28 cellular contexts compared by ENCODE assay signal in the genomic region with DNA sequence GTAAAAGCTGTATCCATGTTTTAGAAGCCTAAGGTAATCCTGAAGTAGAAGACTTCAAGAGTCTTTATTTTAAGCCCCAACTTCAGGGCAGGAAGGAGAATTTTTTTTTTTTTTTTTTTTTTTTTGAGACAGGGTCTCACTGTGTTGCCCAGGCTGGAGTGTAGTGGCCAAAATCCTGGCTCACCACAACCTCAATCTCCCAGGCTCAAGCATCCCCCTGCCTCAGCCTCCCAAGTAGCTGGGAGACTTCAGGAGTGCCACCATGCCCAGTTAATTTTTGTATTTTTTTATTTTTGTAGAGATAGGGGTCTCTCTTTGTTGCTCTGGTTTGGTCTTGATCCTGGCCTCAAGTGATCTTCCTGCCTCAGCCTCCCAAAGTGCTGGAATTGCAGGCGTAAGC. TPM values are rescaled to one million over a fixed set of nuclear protein-coding genes. Genes with fewer than 3 reads are reported as not detected.
DNase-seq lines count a peak whose midpoint lies in the region; ATAC-seq and TF ChIP-seq lines count a peak whose summit lies in the region.
"Had no signal": no experiment of that assay in that cellular context is flagged by ENCODE, and none has a peak within 500 bp of the region (broad histone marks: within the 10 kb centered on the region; RNA-seq: fewer than 3 reads in every experiment).

No MANE protein-coding gene starts in this region.

- ATAC-seq in natural killer cell (no peak), foreskin keratinocyte (no peak), GM19455 (IDR thresholded peaks at IDR 0.05; ENCODE audit: unreplicated experiment) (no peak), HG03457 (IDR thresholded peaks at IDR 0.05; ENCODE audit: unreplicated experiment) (no peak), HG03159 (IDR thresholded peaks at IDR 0.05; ENCODE audit: unreplicated experiment) (no peak)
- no peak for ATAC-seq in natural killer cell treated with Interleukin-12 subunit alpha and Interleukin-12 subunit beta and Interleukin-15 and Interleukin-18, amount 100 ng/mL, for 72 hours
- ATAC-seq: activated CD4-positive, CD25-positive, alpha-beta regulatory T cell treated with anti-CD3 and anti-CD28 coated beads, Interleukin-2, amount 50 U/mL, for 24 hours; HCT116; sciatic nerve had no signal

- H3K27me3 Mint-ChIP-seq in natural killer cell (ENCODE audit: low read depth in 2 of 2): peaks cover 30 to 43% of the 10 kb centered on the region in 2 donors
- H3K27me3 Mint-ChIP-seq in natural killer cell treated with Interleukin-12 subunit alpha and Interleukin-12 subunit beta and Interleukin-15 and Interleukin-18, amount 100 ng/mL, for 72 hours: peaks cover 34 to 51% of the 10 kb centered on the region in 2 donors

- H3K4me3 ChIP-seq in prostate gland (no peak overlapping the region), Peyer's patch (no peak overlapping the region)
- H3K4me3 ChIP-seq: gastroesophageal sphincter, hepatocyte, lung, tibial nerve had no signal

- H3K9me3 Mint-ChIP-seq in natural killer cell: no peaks in the 10 kb centered on the region
- no peaks in the 10 kb centered on the region for H3K9me3 Mint-ChIP-seq in natural killer cell treated with Interleukin-12 subunit alpha and Interleukin-12 subunit beta and Interleukin-15 and Interleukin-18, amount 100 ng/mL, for 72 hours
- H3K9me3 Mint-ChIP-seq: central memory CD8-positive, alpha-beta T cell; T-helper 1 cell treated with Interleukin-12 subunit alpha and Interleukin-12 subunit beta and Interleukin-4 antibody, amounts not matched to agents 30 μg/mL and 1 μg/mL, for 36 hours had no signal

- no peaks in the 10 kb centered on the region for H3K36me3 Mint-ChIP-seq in natural killer cell
- no peaks in the 10 kb centered on the region for H3K36me3 Mint-ChIP-seq in natural killer cell treated with Interleukin-12 subunit alpha and Interleukin-12 subunit beta and Interleukin-15 and Interleukin-18, amount 100 ng/mL, for 72 hours

- no peak for DNase-seq in natural killer cell
- DNase-seq in natural killer cell treated with Interleukin-12 subunit alpha and Interleukin-12 subunit beta and Interleukin-15 and Interleukin-18, amount 100 ng/mL, for 72 hours (ENCODE audit: low spot score): no peak
- no peak for DNase-seq in foreskin keratinocyte
- DNase-seq in prostate gland (ENCODE audit: low spot score): no peak
- no peak for DNase-seq in Peyer's patch
- DNase-seq: activated CD4-positive, alpha-beta T cell treated with anti-CD3 and anti-CD28 coated beads, Interleukin-2, amount 50 U/mL, for 4 hours; activated CD8-positive, alpha-beta memory T cell treated with anti-CD3 and anti-CD28 coated beads, Interleukin-2, amount 50 U/mL, for 4 hours; activated naive CD4-positive, alpha-beta T cell; DMS79 treated with DMSO at 0.1 percent for 48 hours; GDM1; KBM-7; NCI-H1105; NCI-H2029; NCI-H510A treated with DMSO at 0.1 percent for 48 hours; RPMI8226; stimulated activated CD4-positive, alpha-beta T cell treated with anti-CD3 and anti-CD28 coated beads, Interleukin-4, amount 100 ng/mL, for 1 hour had no signal

- no peak overlapping the region for H3K27ac Mint-ChIP-seq in natural killer cell
- no peak overlapping the region for H3K27ac Mint-ChIP-seq in natural killer cell treated with Interleukin-12 subunit alpha and Interleukin-12 subunit beta and Interleukin-15 and Interleukin-18, amount 100 ng/mL, for 72 hours
- H3K27ac Mint-ChIP-seq: T-helper 1 cell treated with Interleukin-12 subunit alpha and Interleukin-12 subunit beta and Interleukin-4 antibody, amounts not matched to agents 30 μg/mL and 1 μg/mL, for 36 hours had no signal

- no peak for TF ChIP-seq CTCF in natural killer cell (IDR thresholded peaks at IDR 0.05)
- TF ChIP-seq CTCF in foreskin keratinocyte (conservative IDR thresholded peaks at IDR 0.05): no peak
- no peak for TF ChIP-seq CTCF in prostate gland (IDR thresholded peaks at IDR 0.05)
- no peak for TF ChIP-seq CTCF in Peyer's patch (IDR thresholded peaks at IDR 0.05)

- intact Hi-C loops in natural killer cell (cut with micrococcal nuclease): no loop called here
- intact Hi-C loops in prostate gland (cut with DNase I): loop anchor here (10.0 kb wide), 1 partner anchor 311 kb away; no protein-coding TSS in a partner anchor

- peaks cover 12 to 15% of the 10 kb centered on the region in 2 donors for H3K4me1 Mint-ChIP-seq in natural killer cell
- peaks cover 11 to 12% of the 10 kb centered on the region in 2 donors for H3K4me1 Mint-ChIP-seq in natural killer cell treated with Interleukin-12 subunit alpha and Interleukin-12 subunit beta and Interleukin-15 and Interleukin-18, amount 100 ng/mL, for 72 hours (ENCODE audit: low read depth in 2 of 2)

- TF ChIP-seq POLR2A in prostate gland (IDR thresholded peaks at IDR 0.05) (no peak), Peyer's patch (IDR thresholded peaks at IDR 0.05) (no peak)

- no peaks in the 10 kb centered on the region for H3K27me3 ChIP-seq in foreskin keratinocyte
- H3K27me3 ChIP-seq in prostate gland (replicated peaks; ENCODE audit: insufficient read depth): no peaks in the 10 kb centered on the region
- no peaks in the 10 kb centered on the region for H3K27me3 ChIP-seq in Peyer's patch
- H3K27me3 ChIP-seq: hepatocyte had no signal

- H3K27ac ChIP-seq in foreskin keratinocyte: peak overlapping the region; percentile 14
- peak overlapping the region; percentile 16 to 53 for H3K27ac ChIP-seq in prostate gland
- no peak overlapping the region for H3K27ac ChIP-seq in Peyer's patch
- H3K27ac ChIP-seq: hepatocyte had no signal

- H3K9me3 ChIP-seq in prostate gland (no peaks in the 10 kb centered on the region), Peyer's patch (no peaks in the 10 kb centered on the region)
- H3K9me3 ChIP-seq: gastroesophageal sphincter, tibial nerve had no signal

- H3K4me1 ChIP-seq in foreskin keratinocyte (peaks cover 33% of the 10 kb centered on the region), prostate gland (replicated peaks) (no peaks in the 10 kb centered on the region), Peyer's patch (peaks cover 0 to 17% (median 3%) of the 10 kb centered on the region in 4 donors)

- 94% methylated on average over 1 of the region's 1 CpG for WGBS in prostate gland

- peak overlapping the region; percentile 84 for H3K4me3 Mint-ChIP-seq in natural killer cell
- no peak overlapping the region for H3K4me3 Mint-ChIP-seq in natural killer cell treated with Interleukin-12 subunit alpha and Interleukin-12 subunit beta and Interleukin-15 and Interleukin-18, amount 100 ng/mL, for 72 hours
- H3K4me3 Mint-ChIP-seq: T-helper 1 cell treated with Interleukin-12 subunit alpha and Interleukin-12 subunit beta and Interleukin-4 antibody, amounts not matched to agents 30 μg/mL and 1 μg/mL, for 36 hours had no signal

- H3K36me3 ChIP-seq in prostate gland (no peaks in the 10 kb centered on the region), Peyer's patch (no peaks in the 10 kb centered on the region)
- H3K36me3 ChIP-seq: gastroesophageal sphincter, tibial nerve had no signal

RNA-seq across cellular contexts. Expression of a gene that starts 3.3 kb away (rescaled TPM):
- total RNA-seq in natural killer cell: 1 to 10 TPM in 1 of 3 donors, under 1 TPM in 2; 0.49 to 1.3 (median 0.50) TPM
- under 1 TPM; 0.73 to 0.95 TPM for total RNA-seq in natural killer cell treated with Interleukin-12 subunit alpha and Interleukin-12 subunit beta and Interleukin-15 and Interleukin-18, amount 100 ng/mL, for 72 hours
- total RNA-seq in foreskin keratinocyte: 13.1 and 14.4 TPM in 2 replicates
- 2.1 TPM in 2 replicates for polyA plus RNA-seq in foreskin keratinocyte
- total RNA-seq in prostate gland: 10 to 100 TPM; 15.5 to 38.9 TPM
- total RNA-seq in Peyer's patch: 100 to 1,000 TPM in 2 of 4 donors, 10 to 100 TPM in 2; 17.3 to 185 (median 120) TPM

Comparison
In these comparisons a context has a peak if more than half of its experiments do, and no peak if none do; other contexts are left out.
1. H3K27ac ChIP-seq: peak in foreskin keratinocyte (single experiment) and prostate gland (2 of 2); none in Peyer's patch (0 of 4).